In the genomic region with DNA sequence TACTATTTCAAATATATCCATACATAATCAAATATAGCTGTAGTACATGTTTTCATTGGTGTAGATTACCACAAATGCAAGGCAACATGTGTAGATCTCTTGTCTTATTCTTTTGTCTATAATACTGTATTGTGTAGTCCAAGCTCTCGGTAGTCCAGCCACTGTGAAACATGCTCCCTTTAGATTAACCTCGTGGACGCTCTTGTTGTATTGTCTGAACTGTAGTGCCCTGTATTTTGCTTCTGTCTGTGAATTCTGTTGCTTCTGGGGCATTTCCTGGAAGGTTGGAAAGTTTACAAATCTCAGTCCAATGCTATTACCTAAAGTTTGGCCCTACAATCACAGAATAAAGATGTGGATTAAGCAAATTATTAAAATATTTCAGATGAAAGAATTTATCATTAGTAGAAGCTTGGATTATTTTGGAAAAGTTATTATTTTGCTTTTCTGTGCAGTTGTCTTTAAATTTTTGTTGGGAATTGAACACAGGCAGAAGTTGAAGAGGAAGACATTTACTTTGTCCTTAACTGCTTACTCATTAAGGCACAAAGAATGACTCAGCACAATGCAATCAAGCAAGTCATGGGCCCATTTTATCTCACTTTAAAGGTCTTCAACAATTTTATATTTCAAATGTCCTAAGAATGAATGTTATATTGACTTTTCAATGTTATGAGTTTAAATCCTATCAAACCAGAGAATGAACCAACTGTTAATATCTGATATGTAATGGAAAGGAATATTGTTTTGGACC, we compare ENCODE assay signal across 14 cellular contexts.
DNase-seq lines count a peak whose midpoint lies in the region; ATAC-seq and TF ChIP-seq lines count a peak whose summit lies in the region.
"Had no signal": no experiment of that assay in that cellular context is flagged by ENCODE, and none has a peak within 500 bp of the region (broad histone marks: within the 10 kb centered on the region; RNA-seq: fewer than 3 reads in every experiment).

No MANE protein-coding gene starts in this region.

- TF ChIP-seq CTCF in 22Rv1 (IDR thresholded peaks at IDR 0.05) (no peak), fibroblast of pulmonary artery (IDR thresholded peaks at IDR 0.05; ENCODE audit: low read length, missing control alignments) (no peak)

- peaks cover 10% of the 10 kb centered on the region for H3K4me1 ChIP-seq in GM23248 (ENCODE audit: insufficient read depth)
- peaks cover 7% of the 10 kb centered on the region for H3K4me1 ChIP-seq in SJSA1 (replicated peaks)
- no peaks in the 10 kb centered on the region for H3K4me1 ChIP-seq in Karpas-422 (ENCODE audit: low read length)

- DNase-seq in GM23248 (peak; percentile 77), SJSA1 (ENCODE audit: low read depth in 1 of 2, low spot score in 2 of 2) (peak in 1 of 2 experiments; percentile 28), fibroblast of pulmonary artery (ENCODE audit: low read depth) (peak; percentile 66), sciatic nerve (ENCODE audit: low spot score) (no peak), NCI-H128 (lab: John Stamatoyannopoulos, UW; ENCODE audit: unreplicated experiment) (no peak), Karpas-422 (no peak)
- DNase-seq in activated T-cell treated with anti-CD3 and anti-CD28 coated beads, Interleukin-2, amount 50 U/mL, for 1 hour = no peak
- DNase-seq: activated T-cell treated with anti-CD3 and anti-CD28 coated beads, Interleukin-2, amount 50 U/mL, for 72 hours; glutamatergic neuron; KBM-7; SIG-M5 had no signal

- H3K9ac ChIP-seq in GM23248 (no peak overlapping the region), Karpas-422 (ENCODE audit: low read length) (no peak overlapping the region)

- H3K4me3 ChIP-seq in GM23248 (no peak overlapping the region), SJSA1 (no peak overlapping the region), fibroblast of pulmonary artery (replicated peaks; ENCODE audit: low read depth, low read length) (no peak overlapping the region), Karpas-422 (ENCODE audit: low read length) (no peak overlapping the region)
- H3K4me3 ChIP-seq: cardiac muscle cell, thoracic aorta had no signal

- H4K20me1 ChIP-seq in GM23248 (ENCODE audit: insufficient read depth) (no peaks in the 10 kb centered on the region), Karpas-422 (ENCODE audit: insufficient read depth, low read depth, low read length) (no peaks in the 10 kb centered on the region)

- no peaks in the 10 kb centered on the region for H3F3A ChIP-seq in GM23248 (ENCODE audit: insufficient read depth)

- H3K27me3 ChIP-seq in GM23248 (replicated peaks; ENCODE audit: insufficient read depth) (no peaks in the 10 kb centered on the region), SJSA1 (replicated peaks) (no peaks in the 10 kb centered on the region), Karpas-422 (ENCODE audit: low read length) (no peaks in the 10 kb centered on the region)
- H3K27me3 ChIP-seq: cardiac muscle cell had no signal

- H3K27ac ChIP-seq in 22Rv1 = 0 out of 2 replicates have a peak overlapping the region, but pooled peaks have one; percentile 5
- H3K27ac ChIP-seq in GM23248 = peak overlapping the region; percentile 13
- H3K27ac ChIP-seq in SJSA1 = peak overlapping the region; percentile 36
- H3K27ac ChIP-seq in Karpas-422 (ENCODE audit: low read length) = no peak overlapping the region
- H3K27ac ChIP-seq: cardiac muscle cell, thoracic aorta had no signal

- ATAC-seq in sciatic nerve = no peak
- ATAC-seq: activated T-cell treated with anti-CD3 and anti-CD28 coated beads, Interleukin-2, amount 50 U/mL, for 72 hours had no signal

- H3K9me3 ChIP-seq in GM23248 (ENCODE audit: low read depth) (no peaks in the 10 kb centered on the region), SJSA1 (replicated peaks) (no peaks in the 10 kb centered on the region), Karpas-422 (ENCODE audit: low read length) (no peaks in the 10 kb centered on the region)
- H3K9me3 ChIP-seq: thoracic aorta had no signal

- in situ Hi-C loops in GM23248 (cut with MboI) = no loop called here

- intact Hi-C loops in sciatic nerve (cut with DNase I) = no loop called here

- H3K79me2 ChIP-seq in GM23248 (ENCODE audit: insufficient read depth) (no peaks in the 10 kb centered on the region), Karpas-422 (ENCODE audit: low read length) (no peaks in the 10 kb centered on the region)

- H3K9me2 ChIP-seq in GM23248 (ENCODE audit: insufficient read depth) = no peaks in the 10 kb centered on the region
- H3K9me2 ChIP-seq in Karpas-422 (replicated peaks; ENCODE audit: insufficient read depth, low read length) = no peaks in the 10 kb centered on the region

- no peaks in the 10 kb centered on the region for H3K36me3 ChIP-seq in GM23248 (ENCODE audit: low read depth)
- H3K36me3 ChIP-seq in SJSA1 = no peaks in the 10 kb centered on the region
- H3K36me3 ChIP-seq in Karpas-422 (ENCODE audit: insufficient read depth, low read length) = no peaks in the 10 kb centered on the region
- H3K36me3 ChIP-seq: cardiac muscle cell, thoracic aorta had no signal

- H2AFZ ChIP-seq in GM23248 (peak overlapping the region; percentile 62), Karpas-422 (ENCODE audit: low read length) (no peak overlapping the region)

- WGBS in GM23248 (ENCODE audit: low coverage in 1 of 2, low lambda C conversion rate in 2 of 2, missing lambda C conversion rate in 2 of 2), 2 experiments = 94 to 100% methylated on average over 3 of the region's 3 CpGs

- H3K4me2 ChIP-seq in GM23248 (ENCODE audit: unreplicated experiment) = peak overlapping the region; percentile 16
- no peak overlapping the region for H3K4me2 ChIP-seq in Karpas-422 (ENCODE audit: low read depth, low read length, poor library complexity, severe bottlenecking)

Comparison
In these comparisons a context has a peak if more than half of its experiments do, and no peak if none do; other contexts are left out.
1. DNase-seq: peak in GM23248 (single experiment) and fibroblast of pulmonary artery (single experiment); none in sciatic nerve (single experiment), activated T-cell treated with anti-CD3 and anti-CD28 coated beads, Interleukin-2, amount 50 U/mL, for 1 hour (single experiment), NCI-H128 (single experiment) and Karpas-422 (single experiment).